In the genomic region with DNA sequence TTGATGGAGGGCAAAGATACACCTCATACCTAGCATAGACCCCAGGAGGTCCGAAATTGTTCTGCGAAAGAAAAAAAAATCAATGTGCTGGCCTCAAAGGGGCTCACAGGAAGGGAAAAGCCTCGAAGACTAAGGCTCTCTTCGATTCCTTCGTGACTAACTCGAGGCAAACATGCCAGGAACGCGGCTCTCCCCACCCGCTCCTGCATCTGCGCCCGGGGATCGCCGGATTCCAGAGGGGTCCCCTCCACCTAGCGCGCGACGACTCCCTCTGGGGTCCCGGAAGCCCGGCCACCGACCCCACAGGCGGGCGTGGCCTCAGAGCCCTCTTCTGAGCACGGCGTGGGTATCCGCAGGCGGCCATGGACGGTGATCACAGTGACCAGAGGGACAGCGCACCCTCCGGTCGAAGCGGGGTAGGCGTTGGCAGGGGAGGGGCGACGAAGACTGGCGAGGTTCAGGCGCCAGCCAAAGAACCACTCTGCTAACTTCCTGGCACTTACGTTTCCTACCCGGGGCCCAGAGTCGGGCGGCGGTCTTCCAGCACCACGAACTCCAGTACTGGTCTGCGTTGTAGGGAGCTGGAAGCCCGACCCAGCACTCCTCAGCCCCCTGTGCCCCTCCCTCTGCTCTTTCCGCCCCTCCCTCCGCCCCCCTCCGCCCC, we compare ENCODE assay signal across 8 cellular contexts. TPM values are rescaled to one million over a fixed set of nuclear protein-coding genes. Genes with fewer than 3 reads are reported as not detected.
A peak's percentile ranks its signal among the peaks of the same experiment; 100 is the strongest.
DNase-seq lines count a peak whose midpoint lies in the region; ATAC-seq and TF ChIP-seq lines count a peak whose summit lies in the region.

No MANE protein-coding gene starts in this region.

- CTCF ChIA-PET in A673 (lab: Charles Lee) = interaction anchor here (0.6 to 1.2 kb wide), 2 partner anchors 35 to 341 kb away, joined by 3 to 7 read pairs; a partner anchor contains a TSS
- CTCF ChIA-PET in HCT116 (lab: Charles Lee) = interaction anchor here (0.5 to 2.5 kb wide), 3 partner anchors 10 to 174 kb away, joined by 3 to 8 read pairs (median 3); a partner anchor contains a TSS

- H3K4me1 Mint-ChIP-seq in T-helper 17 cell = peaks cover 29% of the 10 kb centered on the region
- peaks cover 17% of the 10 kb centered on the region for H3K4me1 Mint-ChIP-seq in type B pancreatic cell (ENCODE audit: unreplicated experiment)

- H3K4me3 Mint-ChIP-seq in T-helper 17 cell = peak overlapping the region; percentile 95
- peak overlapping the region; percentile 91 for H3K4me3 Mint-ChIP-seq in type B pancreatic cell

- H3K4me3 ChIP-seq in A673 (ENCODE audit: low read depth, low read length, poor library complexity, severe bottlenecking) (peak overlapping the region; percentile 90), HCT116 (replicated peaks in 1 of 2; ENCODE audit: low read depth in 1 of 2, low read length in 2 of 2) (peak overlapping the region; percentile 53 to 69), epithelial cell of esophagus (ENCODE audit: low read length) (peak overlapping the region; percentile 84)

- no peaks in the 10 kb centered on the region for H3K9me3 Mint-ChIP-seq in type B pancreatic cell

- 0 out of 2 replicates have a peak, but pooled peaks have one; percentile 10 for TF ChIP-seq RAD21 in HCT116 (IDR thresholded peaks at IDR 0.05; ENCODE audit: low read depth)

- RAD21 ChIA-PET in HCT116 (lab: Charles Lee; ENCODE audit: low non-redundant PET in 1 of 2, low total read pairs in 2 of 2, uncharacterized antibody in 2 of 2, unreplicated experiment in 2 of 2) = interaction anchor here (0.6 kb wide), 2 partner anchors 248 to 735 kb away, joined by 3 to 4 read pairs; a partner anchor contains a TSS

- H3K27ac Mint-ChIP-seq in T-helper 17 cell (peak overlapping the region; percentile 93), type B pancreatic cell (peak overlapping the region; percentile 95)

- TF ChIP-seq CTCF in A673 (conservative IDR thresholded peaks at IDR 0.05; ENCODE audit: low read depth, low read length) (peak; percentile 45), GM10266 (IDR thresholded peaks at IDR 0.05; ENCODE audit: control insufficient read depth, insufficient read depth, low read depth, missing control alignments) (peak; percentile 59), HCT116 (IDR thresholded peaks at IDR 0.05 in 2 of 3, conservative IDR thresholded peaks at IDR 0.05 in 1 of 3; ENCODE audit: borderline replicate concordance in 1 of 3, insufficient read depth in 1 of 3, low read depth in 2 of 3, low read length in 2 of 3) (peak; percentile 2 to 46 (median 23); a peak in 4 of 6 replicates), epithelial cell of esophagus (IDR thresholded peaks at IDR 0.05; ENCODE audit: insufficient read depth, low read depth, low read length, missing control alignments) (peak; percentile 45), type B pancreatic cell (conservative IDR thresholded peaks at IDR 0.05) (peak; percentile 58)

- POLR2A ChIA-PET in A673 (lab: Charles Lee; ENCODE audit: low non-redundant PET) (interaction anchor here (0.5 kb wide), 2 partner anchors 116 to 212 kb away, joined by 4 to 5 read pairs; no protein-coding TSS in a partner anchor), HCT116 (lab: Charles Lee) (interaction anchor here (0.7 to 1.8 kb wide), 7 partner anchors 8 to 300 kb away, joined by 3 to 15 read pairs (median 3); a partner anchor contains a TSS)

- peak; percentile 73 for TF ChIP-seq POLR2A in HCT116 (IDR thresholded peaks at IDR 0.05; ENCODE audit: borderline replicate concordance, extremely low read depth, insufficient read depth, insufficient read length)

- intact Hi-C loops in A673 (cut with micrococcal nuclease; ENCODE audit: unreplicated experiment) = no loop called here
- intact Hi-C loops in HCT116 (cut with micrococcal nuclease) = no loop called here

- no peak overlapping the region for H2AFZ ChIP-seq in HCT116 (ENCODE audit: low read depth, low read length, poor library complexity, severe bottlenecking)

- peak overlapping the region; percentile 87 for H3K4me2 ChIP-seq in HCT116 (ENCODE audit: low read length)

- DNase-seq in A673 (ENCODE audit: low spot score) (no peak), GM10266 (ENCODE audit: extremely low spot score) (peak; percentile 77), HCT116 (ENCODE audit: low read depth, low spot score) (peak; percentile 64), LoVo (ENCODE audit: low spot score) (peak; percentile 91), T-helper 17 cell (no peak), epithelial cell of esophagus (ENCODE audit: low read depth) (peak; percentile 85), middle frontal gyrus (ENCODE audit: extremely low spot score, low spot score) (peak; percentile 62), type B pancreatic cell (ENCODE audit: extremely low spot score, unreplicated experiment) (peak; percentile 85)

- H3K9me2 ChIP-seq in HCT116 (ENCODE audit: insufficient read depth) = no peaks in the 10 kb centered on the region

- ATAC-seq in HCT116 = peak; percentile 84
- ATAC-seq in T-helper 17 cell = peak; percentile 63

- H3K27me3 Mint-ChIP-seq in T-helper 17 cell (no peaks in the 10 kb centered on the region), type B pancreatic cell (no peaks in the 10 kb centered on the region)

- H3K4me1 ChIP-seq in A673 (ENCODE audit: insufficient read depth, low read length, poor library complexity, severe bottlenecking) = peaks cover 7% of the 10 kb centered on the region
- H3K4me1 ChIP-seq in HCT116 (ENCODE audit: control insufficient read depth in 1 of 2, insufficient read depth in 2 of 2, low read length in 2 of 2) = peaks cover 9 to 29% of the 10 kb centered on the region in 2 experiments; a peak in 3 of 4 replicates

- no TSS peak for BruUV-seq in A673 (replicated peaks; lab: Mats Ljungman, UMichigan)
- BruUV-seq in HCT116 (replicated peaks; lab: Mats Ljungman, UMichigan) = no TSS peak

- H3K27me3 ChIP-seq in A673 (replicated peaks; ENCODE audit: insufficient read depth, low read depth, low read length, poor library complexity) = no peaks in the 10 kb centered on the region
- no peaks in the 10 kb centered on the region for H3K27me3 ChIP-seq in HCT116 (ENCODE audit: insufficient read depth, low read length)

- H3K27ac ChIP-seq in A673 (ENCODE audit: low read depth, low read length, poor library complexity, severe bottlenecking) (peak overlapping the region; percentile 96), HCT116 (ENCODE audit: low read depth, low read length) (peak overlapping the region; percentile 97)

- H3K79me2 ChIP-seq in HCT116 (ENCODE audit: insufficient read depth, low read length) = peaks cover 53% of the 10 kb centered on the region

- H3K36me3 ChIP-seq in A673 (ENCODE audit: insufficient read depth, low read length, poor library complexity, severe bottlenecking) (peaks cover 21% of the 10 kb centered on the region), HCT116 (ENCODE audit: control insufficient read depth in 1 of 2, insufficient read depth in 2 of 2, low read length in 2 of 2) (peaks cover 2 to 19% of the 10 kb centered on the region in 2 experiments)

- H3K36me3 Mint-ChIP-seq in T-helper 17 cell (ENCODE audit: low read depth) (peaks cover 3% of the 10 kb centered on the region), type B pancreatic cell (peaks cover 12% of the 10 kb centered on the region)

- peak overlapping the region; percentile 74 for H3K9ac ChIP-seq in HCT116 (ENCODE audit: low read length)

- H4K20me1 ChIP-seq in HCT116 (ENCODE audit: insufficient read depth) = peaks cover 22% of the 10 kb centered on the region; the same call in 1 of the 2 replicates

- H3K9me3 ChIP-seq in A673 (ENCODE audit: low read depth, low read length, poor library complexity, severe bottlenecking) (no peaks in the 10 kb centered on the region), HCT116 (ENCODE audit: control insufficient read depth in 1 of 2, insufficient read depth in 1 of 2, low read depth in 1 of 2, low read length in 2 of 2) (no peaks in the 10 kb centered on the region), T-helper 17 cell (ENCODE audit: control insufficient read depth, low read length, poor library complexity, severe bottlenecking) (no peaks in the 10 kb centered on the region)

TF ChIP-seq in HCT116, 20 proteins besides CTCF, POLR2A, EP300 and RAD21:
- peak; percentile 80; the same call in 1 of the 2 replicates for TF ChIP-seq POLR2AphosphoS5 (IDR thresholded peaks at IDR 0.05; ENCODE audit: low read depth, low read length)
- TF ChIP-seq ZFX (IDR thresholded peaks at IDR 0.05) = no peak
- TF ChIP-seq YY1 (IDR thresholded peaks at IDR 0.05; ENCODE audit: extremely low read depth, insufficient replicate concordance, low read depth, low read length) = peak; percentile 88
- TF ChIP-seq EZH2 (IDR thresholded peaks at IDR 0.05) = no peak
- TF ChIP-seq CBX3 (IDR thresholded peaks at IDR 0.05; ENCODE audit: low read depth) = 0 out of 2 replicates have a peak, but pooled peaks have one; percentile 8
- TF ChIP-seq TCF7L2 (IDR thresholded peaks at IDR 0.05; ENCODE audit: borderline replicate concordance, extremely low read depth, insufficient read depth, insufficient read length) = peak; percentile 12
- TF ChIP-seq SIN3A (IDR thresholded peaks at IDR 0.05; ENCODE audit: low read depth) = peak; percentile 52
- TF ChIP-seq, protein P1, sequence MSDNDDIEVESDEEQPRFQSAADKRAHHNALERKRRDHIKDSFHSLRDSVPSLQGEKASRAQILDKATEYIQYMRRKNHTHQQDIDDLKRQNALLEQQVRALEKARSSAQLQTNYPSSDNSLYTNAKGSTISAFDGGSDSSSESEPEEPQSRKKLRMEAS (IDR thresholded peaks at IDR 0.05) = peak; percentile 53; the same call in 1 of the 2 replicates

RNA-seq across cellular contexts. Expression of a gene that starts 0.5 kb away (rescaled TPM):
- total RNA-seq in A673 (2021) (176 and 208 TPM in 2 replicates), HCT116 (2021; ENCODE audit: unreplicated experiment) (68.6 TPM), T-helper 17 cell (10 to 100 TPM; 52.7 to 73.1 TPM), type B pancreatic cell (ENCODE audit: low replicate concordance) (60.9 and 91.1 TPM in 2 replicates)
- 35.2 and 49.2 TPM in 2 replicates for polyA plus RNA-seq in HCT116 (2012)

Comparison
In these comparisons a context has a peak if more than half of its experiments do, and no peak if none do; other contexts are left out.
1. DNase-seq: peak in GM10266 (single experiment), HCT116 (single experiment), LoVo (single experiment), epithelial cell of esophagus (single experiment), middle frontal gyrus (single experiment) and type B pancreatic cell (single experiment); none in A673 (single experiment) and T-helper 17 cell (0 of 3).
2. Peak in every context shown above with its lines, with median percentiles within 50 percentile points of each other: H3K4me3 ChIP-seq and CTCF ChIP-seq.